Comparison of ENCODE assay signal across 16 cellular contexts in genomic region chr9:113477661-113478060, GRCh38.
"Had no signal": no experiment of that assay in that cellular context is flagged by ENCODE, and none has a peak within 500 bp of the region (broad histone marks: within the 10 kb centered on the region; RNA-seq: fewer than 3 reads in every experiment).

No MANE protein-coding gene starts in this region.

- H3K27ac ChIP-seq: dorsolateral prefrontal cortex, gastroesophageal sphincter, left lung, skin epidermis, upper lobe of left lung, WERI-Rb-1 had no signal

- H3K9me3 ChIP-seq: gastroesophageal sphincter, heart right ventricle, left lung, upper lobe of left lung had no signal

- H3K27me3 ChIP-seq: gastroesophageal sphincter, heart right ventricle, left lung, upper lobe of left lung had no signal

- H3K4me1 ChIP-seq: left lung, upper lobe of left lung had no signal

- H3K27ac Mint-ChIP-seq: activated CD4-positive, alpha-beta T cell treated with anti-CD3 and anti-CD28 coated beads for 36 hours; activated CD8-positive, alpha-beta T cell treated with anti-CD3 and anti-CD28 coated beads for 36 hours; T-helper 1 cell treated with Interleukin-12 subunit alpha and Interleukin-12 subunit beta and Interleukin-4 antibody, amounts not matched to agents 30 μg/mL and 1 μg/mL, for 36 hours had no signal

- H3K27me3 Mint-ChIP-seq: activated CD8-positive, alpha-beta T cell treated with anti-CD3 and anti-CD28 coated beads for 36 hours had no signal

- H3K9me3 Mint-ChIP-seq: activated CD8-positive, alpha-beta T cell treated with anti-CD3 and anti-CD28 coated beads for 36 hours; T-helper 1 cell treated with Interleukin-12 subunit alpha and Interleukin-12 subunit beta and Interleukin-4 antibody, amounts not matched to agents 30 μg/mL and 1 μg/mL, for 36 hours had no signal

- DNase-seq: activated CD4-positive, alpha-beta T cell treated with anti-CD3 and anti-CD28 coated beads for 36 hours; activated CD8-positive, alpha-beta T cell treated with anti-CD3 and anti-CD28 coated beads for 36 hours; activated naive CD4-positive, alpha-beta T cell; dorsolateral prefrontal cortex; heart right ventricle; left lung; mammary epithelial cell; posterior cingulate gyrus; retina; stimulated activated CD4-positive, alpha-beta T cell treated with anti-CD3 and anti-CD28 coated beads, Interleukin-4, amount 100 ng/mL, for 24 hours; stimulated activated naive CD4-positive, alpha-beta T cell treated with Interleukin-2 at 50 U/mL for 16 hours; upper lobe of left lung; WERI-Rb-1 had no signal

- ATAC-seq: activated CD4-positive, alpha-beta T cell treated with anti-CD3 and anti-CD28 coated beads for 36 hours; activated CD8-positive, alpha-beta T cell treated with anti-CD3 and anti-CD28 coated beads for 36 hours; gastroesophageal sphincter; heart right ventricle had no signal

- H3K4me3 Mint-ChIP-seq: activated CD4-positive, alpha-beta T cell treated with anti-CD3 and anti-CD28 coated beads for 36 hours; activated CD8-positive, alpha-beta T cell treated with anti-CD3 and anti-CD28 coated beads for 36 hours; T-helper 1 cell treated with Interleukin-12 subunit alpha and Interleukin-12 subunit beta and Interleukin-4 antibody, amounts not matched to agents 30 μg/mL and 1 μg/mL, for 36 hours had no signal
